In the genomic region with DNA sequence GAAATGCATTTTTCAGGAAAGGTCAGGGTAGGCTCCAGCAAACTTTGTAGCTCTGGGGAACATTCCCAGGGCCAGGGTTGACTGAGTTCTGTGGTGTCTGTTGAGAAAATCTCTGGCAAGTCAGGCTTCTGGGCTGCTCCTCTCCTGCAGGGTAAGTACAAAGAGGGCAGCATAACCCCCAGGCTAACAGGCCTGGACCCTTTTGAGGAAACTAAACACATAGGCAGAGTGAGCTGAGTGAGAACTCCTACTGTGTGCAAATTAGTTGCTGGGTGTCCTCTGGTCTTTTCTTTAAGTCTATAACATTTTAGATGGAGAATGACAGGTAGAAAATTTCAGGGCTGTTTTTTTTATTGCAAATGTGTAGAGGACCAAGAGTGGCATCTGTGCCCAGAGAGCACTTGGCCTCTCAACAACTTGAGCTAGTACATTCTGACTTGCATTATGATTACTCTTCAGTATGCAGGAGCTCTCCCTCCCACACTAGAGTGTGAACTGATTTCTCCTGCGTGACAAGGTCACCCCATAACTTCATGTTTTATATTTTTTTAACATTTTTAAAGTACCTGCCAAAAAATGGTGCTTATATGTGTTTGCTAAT, we compare ENCODE assay signal across 1 cellular context.
A peak's percentile ranks its signal among the peaks of the same experiment; 100 is the strongest.
TF ChIP-seq lines count a peak whose summit lies in the region.

No MANE protein-coding gene starts in this region.

TF ChIP-seq in HCT116, 20 proteins besides CTCF, POLR2A, EP300 and RAD21 (continued from another document):
- TF ChIP-seq CEBPB (IDR thresholded peaks at IDR 0.05; ENCODE audit: low read depth) (no peak), ZNF274 (IDR thresholded peaks at IDR 0.05; ENCODE audit: low read depth, low read length) (peak; percentile 82), POLR2AphosphoS5 (IDR thresholded peaks at IDR 0.05; ENCODE audit: low read depth, low read length) (no peak), SIN3A (IDR thresholded peaks at IDR 0.05; ENCODE audit: low read depth) (no peak)
- TF ChIP-seq, protein P1, sequence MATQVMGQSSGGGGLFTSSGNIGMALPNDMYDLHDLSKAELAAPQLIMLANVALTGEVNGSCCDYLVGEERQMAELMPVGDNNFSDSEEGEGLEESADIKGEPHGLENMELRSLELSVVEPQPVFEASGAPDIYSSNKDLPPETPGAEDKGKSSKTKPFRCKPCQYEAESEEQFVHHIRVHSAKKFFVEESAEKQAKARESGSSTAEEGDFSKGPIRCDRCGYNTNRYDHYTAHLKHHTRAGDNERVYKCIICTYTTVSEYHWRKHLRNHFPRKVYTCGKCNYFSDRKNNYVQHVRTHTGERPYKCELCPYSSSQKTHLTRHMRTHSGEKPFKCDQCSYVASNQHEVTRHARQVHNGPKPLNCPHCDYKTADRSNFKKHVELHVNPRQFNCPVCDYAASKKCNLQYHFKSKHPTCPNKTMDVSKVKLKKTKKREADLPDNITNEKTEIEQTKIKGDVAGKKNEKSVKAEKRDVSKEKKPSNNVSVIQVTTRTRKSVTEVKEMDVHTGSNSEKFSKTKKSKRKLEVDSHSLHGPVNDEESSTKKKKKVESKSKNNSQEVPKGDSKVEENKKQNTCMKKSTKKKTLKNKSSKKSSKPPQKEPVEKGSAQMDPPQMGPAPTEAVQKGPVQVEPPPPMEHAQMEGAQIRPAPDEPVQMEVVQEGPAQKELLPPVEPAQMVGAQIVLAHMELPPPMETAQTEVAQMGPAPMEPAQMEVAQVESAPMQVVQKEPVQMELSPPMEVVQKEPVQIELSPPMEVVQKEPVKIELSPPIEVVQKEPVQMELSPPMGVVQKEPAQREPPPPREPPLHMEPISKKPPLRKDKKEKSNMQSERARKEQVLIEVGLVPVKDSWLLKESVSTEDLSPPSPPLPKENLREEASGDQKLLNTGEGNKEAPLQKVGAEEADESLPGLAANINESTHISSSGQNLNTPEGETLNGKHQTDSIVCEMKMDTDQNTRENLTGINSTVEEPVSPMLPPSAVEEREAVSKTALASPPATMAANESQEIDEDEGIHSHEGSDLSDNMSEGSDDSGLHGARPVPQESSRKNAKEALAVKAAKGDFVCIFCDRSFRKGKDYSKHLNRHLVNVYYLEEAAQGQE (IDR thresholded peaks at IDR 0.05; ENCODE audit: low read depth): no peak
